In the genomic region with DNA sequence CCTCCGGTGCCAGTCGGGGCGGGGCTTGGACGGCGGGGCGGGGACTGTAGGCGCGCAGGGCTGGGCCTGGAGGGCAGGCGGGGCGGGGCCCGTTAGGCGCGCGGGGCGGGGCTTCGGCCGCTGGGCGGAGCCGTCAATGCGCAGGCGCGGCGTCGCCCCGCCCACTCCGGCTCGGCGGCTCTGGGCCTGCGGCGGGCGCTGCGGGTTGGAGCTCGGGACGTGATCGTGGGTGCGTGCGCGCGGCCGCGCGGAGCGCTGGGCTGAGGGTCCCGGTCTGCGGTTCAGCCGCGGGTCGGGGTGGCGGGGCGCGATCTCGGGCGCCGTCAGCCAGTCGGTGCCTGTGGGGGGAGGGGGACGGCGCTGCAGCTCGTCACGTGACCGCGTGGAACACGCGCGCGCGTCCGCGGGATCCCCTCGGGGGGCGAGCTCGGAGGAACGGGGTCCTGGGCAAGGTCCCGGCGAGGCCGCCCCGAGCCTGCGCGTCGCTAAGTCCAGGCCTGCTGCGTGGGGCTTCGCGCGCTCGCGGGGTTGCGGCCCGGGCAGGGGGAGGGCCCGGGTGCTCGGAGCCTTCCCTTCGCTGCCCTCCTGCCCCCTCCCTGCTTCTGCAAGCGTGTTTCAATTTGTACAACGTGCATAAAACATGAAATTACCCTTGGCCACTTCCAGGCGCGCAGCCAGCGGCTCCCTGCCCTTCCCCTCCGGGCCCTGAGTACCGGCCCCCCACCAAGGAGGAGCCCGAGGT, we compare ENCODE assay signal across 8 cellular contexts. TPM values are rescaled to one million over a fixed set of nuclear protein-coding genes. Genes with fewer than 3 reads are reported as not detected.
DNase-seq lines count a peak whose midpoint lies in the region; TF ChIP-seq lines count a peak whose summit lies in the region.

TSS of gene D2HGDH (plus strand) at position 164 of the 742 bp plus-strand sequence. CDS start 595 bp downstream, outside the sequence.

- no peaks in the 10 kb centered on the region for H3K36me3 ChIP-seq in Loucy (ENCODE audit: insufficient read depth, low read length)

- H3K27me3 ChIP-seq in Loucy (ENCODE audit: insufficient read depth, low read length, poor library complexity, severe bottlenecking), result no peaks in the 10 kb centered on the region

- TF ChIP-seq POLR2A in Raji (IDR thresholded peaks at IDR 0.05; ENCODE audit: insufficient read depth, low read depth, low read length), result peak; percentile 90

- no peak within 1 kb of the TSS for H3K27ac Mint-ChIP-seq in nephron progenitor cell
- H3K27ac Mint-ChIP-seq in stimulated activated naive CD8-positive, alpha-beta T cell treated with anti-CD3 and anti-CD28 coated beads, Interleukin-15, Interleukin-2, amounts not matched to agents 100 ng/mL and 50 ng/mL, for 24 hours, result peak within 1 kb of the TSS; percentile 72

- H3K4me3 ChIP-seq in Loucy (ENCODE audit: low read length, poor library complexity, severe bottlenecking) (peak within 1 kb of the TSS; percentile 93), fibroblast of the aortic adventitia (ENCODE audit: low read depth, low read length) (peak within 1 kb of the TSS; percentile 80)

- H3K27me3 Mint-ChIP-seq in nephron progenitor cell (ENCODE audit: low read depth, poor library complexity), result no peaks in the 10 kb centered on the region
- no peaks in the 10 kb centered on the region for H3K27me3 Mint-ChIP-seq in stimulated activated naive CD8-positive, alpha-beta T cell treated with anti-CD3 and anti-CD28 coated beads, Interleukin-15, Interleukin-2, amounts not matched to agents 100 ng/mL and 50 ng/mL, for 24 hours

- H3K9me3 Mint-ChIP-seq in nephron progenitor cell, result no peaks in the 10 kb centered on the region
- no peaks in the 10 kb centered on the region for H3K9me3 Mint-ChIP-seq in stimulated activated naive CD8-positive, alpha-beta T cell treated with anti-CD3 and anti-CD28 coated beads, Interleukin-15, Interleukin-2, amounts not matched to agents 100 ng/mL and 50 ng/mL, for 24 hours

- peak within 1 kb of the TSS; percentile 78 for H3K4me2 ChIP-seq in Loucy (ENCODE audit: low read depth, low read length, poor library complexity, severe bottlenecking)

- H3K4me1 ChIP-seq in Loucy (ENCODE audit: insufficient read depth, low read length, poor library complexity, severe bottlenecking), result peaks cover 43% of the 10 kb centered on the region

- TF ChIP-seq CTCF in Loucy (conservative IDR thresholded peaks at IDR 0.05; ENCODE audit: low read length), result no peak
- no peak for TF ChIP-seq CTCF in fibroblast of the aortic adventitia (IDR thresholded peaks at IDR 0.05; ENCODE audit: insufficient read depth, low read length)
- TF ChIP-seq CTCF in nephron progenitor cell (IDR thresholded peaks at IDR 0.05), result no peak

- no peaks in the 10 kb centered on the region for H3K9me2 ChIP-seq in Loucy (replicated peaks; ENCODE audit: low read depth, low read length)

- H4K20me1 ChIP-seq in Loucy (ENCODE audit: insufficient read depth, low read length, poor library complexity, severe bottlenecking), result peaks cover 2% of the 10 kb centered on the region

- peak within 1 kb of the TSS; percentile 95 for H2AFZ ChIP-seq in Loucy (ENCODE audit: low read length)

- H3K36me3 Mint-ChIP-seq in nephron progenitor cell (ENCODE audit: low read depth), result peaks cover 21% of the 10 kb centered on the region
- peaks cover 17% of the 10 kb centered on the region for H3K36me3 Mint-ChIP-seq in stimulated activated naive CD8-positive, alpha-beta T cell treated with anti-CD3 and anti-CD28 coated beads, Interleukin-15, Interleukin-2, amounts not matched to agents 100 ng/mL and 50 ng/mL, for 24 hours (ENCODE audit: low read depth)

- peaks cover 6% of the 10 kb centered on the region; the same call in 1 of the 2 replicates for H3K79me2 ChIP-seq in Loucy (ENCODE audit: insufficient read depth, low read length)

- H3K4me1 Mint-ChIP-seq in nephron progenitor cell, result peaks cover 45% of the 10 kb centered on the region
- peaks cover 56% of the 10 kb centered on the region for H3K4me1 Mint-ChIP-seq in stimulated activated naive CD8-positive, alpha-beta T cell treated with anti-CD3 and anti-CD28 coated beads, Interleukin-15, Interleukin-2, amounts not matched to agents 100 ng/mL and 50 ng/mL, for 24 hours (ENCODE audit: low read depth)

- H3K9me3 ChIP-seq in Loucy (ENCODE audit: insufficient read depth, low read depth, low read length), result no peaks in the 10 kb centered on the region

- DNase-seq in EH (ENCODE audit: low read depth) (peak; percentile 88), H4 (ENCODE audit: low spot score) (peak; percentile 57), fibroblast of the aortic adventitia (ENCODE audit: low read depth) (peak; percentile 74), nephron progenitor cell (peak; percentile 98)
- DNase-seq in activated effector memory CD4-positive, alpha-beta T cell treated with Interleukin-2 at 50 U/mL for 16 hours, result peak; percentile 88

- H3F3A ChIP-seq in Loucy (ENCODE audit: low read depth), result no peaks in the 10 kb centered on the region

- H3K4me3 Mint-ChIP-seq in nephron progenitor cell, result peak within 1 kb of the TSS; percentile 78
- peak within 1 kb of the TSS; percentile 84 for H3K4me3 Mint-ChIP-seq in stimulated activated naive CD8-positive, alpha-beta T cell treated with anti-CD3 and anti-CD28 coated beads, Interleukin-15, Interleukin-2, amounts not matched to agents 100 ng/mL and 50 ng/mL, for 24 hours

- peak within 1 kb of the TSS; percentile 86 for H3K9ac ChIP-seq in Loucy (ENCODE audit: low read depth, low read length, poor library complexity, severe bottlenecking)

RNA-seq across cellular contexts. Expression of gene D2HGDH, which starts in this region (rescaled TPM):
- 7.2 and 10.4 TPM in 2 replicates for total RNA-seq in H4 (2014; rRNA removed; shearing (Covaris generic))
- total RNA-seq in fibroblast of the aortic adventitia (ENCODE audit: low replicate concordance), result 9.3 and 44.1 TPM in 2 replicates

Comparison
In these comparisons a context has a peak if more than half of its experiments do, and no peak if none do; other contexts are left out.
1. Peak in every context shown above with its lines: DNase-seq and H3K4me3 ChIP-seq.